Comparison of ENCODE assay signal across 15 cellular contexts in the genomic region with DNA sequence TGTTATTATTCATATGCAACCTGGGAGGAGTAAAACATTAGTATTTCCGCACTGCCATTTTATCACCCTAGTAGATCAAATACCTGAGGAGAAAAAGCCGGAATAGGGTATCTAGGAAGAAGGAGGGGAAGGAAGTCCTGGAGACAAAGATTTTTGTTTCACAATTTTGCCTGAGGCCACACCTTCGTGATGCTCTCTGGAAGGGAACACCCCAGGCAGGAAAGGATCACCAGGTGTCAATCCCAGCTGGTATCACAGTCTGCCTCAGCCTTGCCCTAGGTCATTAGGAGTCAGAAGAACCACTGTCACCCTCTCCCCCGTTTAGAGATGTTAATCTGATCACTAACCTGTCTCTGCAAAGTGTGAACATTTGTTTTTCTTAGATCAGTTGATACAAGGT. TPM values are rescaled to one million over a fixed set of nuclear protein-coding genes. Genes with fewer than 3 reads are reported as not detected.
DNase-seq lines count a peak whose midpoint lies in the region; ATAC-seq and TF ChIP-seq lines count a peak whose summit lies in the region.
"Had no signal": no experiment of that assay in that cellular context is flagged by ENCODE, and none has a peak within 500 bp of the region (broad histone marks: within the 10 kb centered on the region; RNA-seq: fewer than 3 reads in every experiment).

No MANE protein-coding gene starts in this region.

- H3K9me3 ChIP-seq in breast epithelium, result no peaks in the 10 kb centered on the region
- H3K9me3 ChIP-seq: BLaER1 treated with 17β-estradiol and CSF1 and Interleukin-3, amounts not matched to agents 10 nM and 100 nM had no signal

- POLR2A ChIA-PET in MCF 10A (lab: Yijun Ruan, JAX), result interaction anchor here (0.6 to 1.0 kb wide), 4 partner anchors 13 to 386 kb away, joined by 3 to 4 read pairs (median 4); no protein-coding TSS in a partner anchor

- no peak overlapping the region for H3K4me2 ChIP-seq in mesendoderm (ENCODE audit: low read length)

- TF ChIP-seq CTCF in MCF 10A (IDR thresholded peaks at IDR 0.05; ENCODE audit: unreplicated experiment) (no peak), breast epithelium (IDR thresholded peaks at IDR 0.05) (no peak)

- H2AK5ac ChIP-seq in mesendoderm (ENCODE audit: low read length), result no peak overlapping the region

- H3K36me3 Mint-ChIP-seq in MCF 10A (ENCODE audit: insufficient read depth, unreplicated experiment), result no peaks in the 10 kb centered on the region
- no peaks in the 10 kb centered on the region for H3K36me3 Mint-ChIP-seq in activated naive CD4-positive, alpha-beta T cell treated with anti-CD3 and anti-CD28 coated beads for 36 hours (ENCODE audit: low read depth)
- H3K36me3 Mint-ChIP-seq: CD8-positive, alpha-beta T cell had no signal

- WGBS in mesendoderm (ENCODE audit: extremely low coverage, insufficient coverage, low lambda C conversion rate), result no CpG with 5 or more reads among the region's 4 CpGs

- no peak overlapping the region for H2BK120ac ChIP-seq in mesendoderm (ENCODE audit: low read depth, low read length)

- H3K27ac Mint-ChIP-seq in MCF 10A (ENCODE audit: low read depth, unreplicated experiment), result no peak overlapping the region
- H3K27ac Mint-ChIP-seq in activated naive CD4-positive, alpha-beta T cell treated with anti-CD3 and anti-CD28 coated beads for 36 hours, result no peak overlapping the region
- H3K27ac Mint-ChIP-seq: B cell; CD8-positive, alpha-beta T cell; H9 had no signal

- H3K18ac ChIP-seq in mesendoderm (ENCODE audit: low read length), result no peak overlapping the region

- intact Hi-C loops in MCF 10A (cut with micrococcal nuclease) (no loop called here), breast epithelium (cut with DNase I; ENCODE audit: low total_unique reads) (no loop called here)
- intact Hi-C loops in activated naive CD4-positive, alpha-beta T cell treated with anti-CD3 and anti-CD28 coated beads for 36 hours (cut with micrococcal nuclease), result no loop called here

- no peak overlapping the region for H3K23ac ChIP-seq in mesendoderm (ENCODE audit: low read length)

- no peaks in the 10 kb centered on the region for H3K79me1 ChIP-seq in mesendoderm (ENCODE audit: low read length)

- H3K56ac ChIP-seq in mesendoderm (ENCODE audit: low read length), result no peak overlapping the region

- H3K79me2 ChIP-seq in mesendoderm (ENCODE audit: control insufficient read depth, insufficient read depth, low read length), result no peaks in the 10 kb centered on the region

- H3K4me1 ChIP-seq in breast epithelium (no peaks in the 10 kb centered on the region), mesendoderm (ENCODE audit: control insufficient read depth, low read depth, low read length) (no peaks in the 10 kb centered on the region)

- H3K4me1 Mint-ChIP-seq in MCF 10A (ENCODE audit: insufficient read depth, unreplicated experiment), result peaks cover 16% of the 10 kb centered on the region
- H3K4me1 Mint-ChIP-seq in activated naive CD4-positive, alpha-beta T cell treated with anti-CD3 and anti-CD28 coated beads for 36 hours (ENCODE audit: low read depth), result peaks cover 6% of the 10 kb centered on the region

- no peak for TF ChIP-seq POLR2A in breast epithelium (IDR thresholded peaks at IDR 0.05)

- H3K27ac ChIP-seq in breast epithelium (no peak overlapping the region), mesendoderm (ENCODE audit: low read depth, low read length) (no peak overlapping the region)
- H3K27ac ChIP-seq: BLaER1 treated with 17β-estradiol and CSF1 and Interleukin-3, amounts not matched to agents 10 nM and 100 nM had no signal

- CTCF ChIA-PET in MCF 10A (lab: Yijun Ruan, JAX), result no interaction called here
- CTCF ChIA-PET in activated naive CD4-positive, alpha-beta T cell treated with anti-CD3 and anti-CD28 coated beads for 36 hours (lab: Charles Lee), result no interaction called here

- H3K27me3 ChIP-seq in breast epithelium, result peaks cover 0 to 33% of the 10 kb centered on the region in 2 donors
- H3K27me3 ChIP-seq in mesendoderm (ENCODE audit: insufficient read depth, low read length, poor library complexity), result no peaks in the 10 kb centered on the region
- H3K27me3 ChIP-seq: BLaER1 treated with 17β-estradiol and CSF1 and Interleukin-3, amounts not matched to agents 10 nM and 100 nM had no signal

- no peak overlapping the region for H2BK5ac ChIP-seq in mesendoderm (ENCODE audit: low read length)

- H4K5ac ChIP-seq in mesendoderm (ENCODE audit: low read length), result no peak overlapping the region

- no TSS peak for BruUV-seq in MCF 10A (replicated peaks; lab: Mats Ljungman, UMichigan)

- no peak overlapping the region for H2BK15ac ChIP-seq in mesendoderm (replicated peaks; ENCODE audit: low read depth)

- no peak overlapping the region for H3K9ac ChIP-seq in mesendoderm (ENCODE audit: low read length)
- H3K9ac ChIP-seq: BLaER1 treated with 17β-estradiol and CSF1 and Interleukin-3, amounts not matched to agents 10 nM and 100 nM had no signal

- no peak overlapping the region for H3K4me3 Mint-ChIP-seq in MCF 10A (ENCODE audit: unreplicated experiment)
- H3K4me3 Mint-ChIP-seq in activated naive CD4-positive, alpha-beta T cell treated with anti-CD3 and anti-CD28 coated beads for 36 hours, result no peak overlapping the region
- H3K4me3 Mint-ChIP-seq: B cell; CD8-positive, alpha-beta T cell; H9 had no signal

- H3K9me3 Mint-ChIP-seq in MCF 10A (ENCODE audit: unreplicated experiment), result no peaks in the 10 kb centered on the region
- no peaks in the 10 kb centered on the region for H3K9me3 Mint-ChIP-seq in activated naive CD4-positive, alpha-beta T cell treated with anti-CD3 and anti-CD28 coated beads for 36 hours
- H3K9me3 Mint-ChIP-seq: CD8-positive, alpha-beta T cell; H9 had no signal

- H4K8ac ChIP-seq in mesendoderm (ENCODE audit: low read depth, low read length), result no peak overlapping the region

- no peaks in the 10 kb centered on the region for H3K27me3 Mint-ChIP-seq in MCF 10A (ENCODE audit: insufficient read depth, unreplicated experiment)
- no peaks in the 10 kb centered on the region for H3K27me3 Mint-ChIP-seq in activated naive CD4-positive, alpha-beta T cell treated with anti-CD3 and anti-CD28 coated beads for 36 hours (ENCODE audit: low read depth)

- no peak for ATAC-seq in GM19452 (IDR thresholded peaks at IDR 0.05; ENCODE audit: unreplicated experiment)
- ATAC-seq: CD8-positive, alpha-beta T cell; GM12878; HepG2 had no signal

- H3K4me3 ChIP-seq in breast epithelium (no peak overlapping the region), mesendoderm (ENCODE audit: low read length) (no peak overlapping the region)
- H3K4me3 ChIP-seq: BLaER1 treated with 17β-estradiol and CSF1 and Interleukin-3, amounts not matched to agents 10 nM and 100 nM; GM12878 had no signal

- H3K4ac ChIP-seq in mesendoderm (ENCODE audit: low read depth, low read length), result no peak overlapping the region

- DNase-seq in MCF 10A (ENCODE audit: unreplicated experiment) (peak; percentile 14), breast epithelium (ENCODE audit: low spot score in 2 of 2) (no peak), NCI-H69 (lab: John Stamatoyannopoulos, UW) (peak; percentile 20), mesendoderm (peak; percentile 57), HuH-7 (ENCODE audit: low spot score) (no peak)
- no peak for DNase-seq in activated naive CD4-positive, alpha-beta T cell treated with anti-CD3 and anti-CD28 coated beads for 36 hours
- DNase-seq: Calu3; CD8-positive, alpha-beta T cell; DMS79 treated with DMSO at 0.1 percent for 48 hours; H9 had no signal

- H3K36me3 ChIP-seq in breast epithelium (no peaks in the 10 kb centered on the region), mesendoderm (ENCODE audit: control insufficient read depth, insufficient read depth, low read length) (no peaks in the 10 kb centered on the region)
- H3K36me3 ChIP-seq: BLaER1 treated with 17β-estradiol and CSF1 and Interleukin-3, amounts not matched to agents 10 nM and 100 nM had no signal

RNA-seq across cellular contexts. Expression of a gene that starts 35.4 kb away (rescaled TPM):
- total RNA-seq in MCF 10A (2022) (13.9 and 19.7 TPM in 2 replicates), breast epithelium (1 to 10 TPM in 2 of 3 donors, under 1 TPM in 1; 0.64 to 4.5 (median 3.3) TPM)
- polyA plus RNA-seq in mesendoderm (2013, experiment 1 of 2), result 8.4 TPM
- 7.0 TPM for polyA plus RNA-seq in mesendoderm (2013, experiment 2 of 2)
- 10 to 100 TPM; 26.5 to 34.0 TPM for total RNA-seq in activated naive CD4-positive, alpha-beta T cell treated with anti-CD3 and anti-CD28 coated beads for 36 hours
- total RNA-seq: HepG2 had no signal
- polyA plus RNA-seq: HepG2 had no signal

Comparison
In these comparisons a context has a peak if more than half of its experiments do, and no peak if none do; other contexts are left out.
1. DNase-seq: peak in MCF 10A (single experiment), NCI-H69 (single experiment) and mesendoderm (single experiment); none in breast epithelium (0 of 2), HuH-7 (single experiment) and activated naive CD4-positive, alpha-beta T cell treated with anti-CD3 and anti-CD28 coated beads for 36 hours (single experiment).